8 cellular contexts compared by ENCODE assay signal in genomic region chr7:14374336-14374735, GRCh38.
"Had no signal": no experiment of that assay in that cellular context is flagged by ENCODE, and none has a peak within 500 bp of the region (broad histone marks: within the 10 kb centered on the region; RNA-seq: fewer than 3 reads in every experiment).

No MANE protein-coding gene starts in this region.

- ATAC-seq: HepG2, K562 had no signal

- DNase-seq: IMR-90, KBM-7, KG1 had no signal

- H3K4me2 ChIP-seq: KMS-11 had no signal

- H3K27ac Mint-ChIP-seq: IgD-negative memory B cell had no signal

- H3K27me3 Mint-ChIP-seq: IgD-negative memory B cell had no signal

- H3K4me3 Mint-ChIP-seq: IgD-negative memory B cell had no signal

- H3K9ac ChIP-seq: KMS-11 had no signal

- H3K4me3 ChIP-seq: K562 had no signal

- H3K27ac ChIP-seq: HL-60, KMS-11 had no signal
